ENCODE assay signal across 7 cellular contexts in genomic region chr15:90994059-90994416, GRCh38. TPM values are rescaled to one million over a fixed set of nuclear protein-coding genes. Genes with fewer than 3 reads are reported as not detected.
DNase-seq lines count a peak whose midpoint lies in the region; ATAC-seq, FAIRE-seq and TF ChIP-seq lines count a peak whose summit lies in the region.

No MANE protein-coding gene starts in this region.

- peak overlapping the region; percentile 67 for H3K27ac ChIP-seq in mesendoderm (ENCODE audit: low read depth, low read length)
- H3K27ac ChIP-seq in uterus, result peak overlapping the region; percentile 91 to 94

- peak; percentile 17 for ATAC-seq in GM18502 (IDR thresholded peaks at IDR 0.05; ENCODE audit: poor library complexity, unreplicated experiment)

- peak overlapping the region; percentile 93 for H3K9ac ChIP-seq in mesendoderm (ENCODE audit: low read length)

- no peak overlapping the region for H3K4me2 ChIP-seq in mesendoderm (ENCODE audit: low read length)

- peak overlapping the region; percentile 80 for H3K4me3 ChIP-seq in NB4 (ENCODE audit: low read depth, low read length)
- peak overlapping the region; percentile 89 for H3K4me3 ChIP-seq in mesendoderm (ENCODE audit: low read length)
- peak overlapping the region; percentile 76 to 92 for H3K4me3 ChIP-seq in uterus

- peak overlapping the region; percentile 81 for H2BK5ac ChIP-seq in mesendoderm (ENCODE audit: low read length)

- peak overlapping the region; percentile 95 for H3K56ac ChIP-seq in mesendoderm (ENCODE audit: low read length)

- peaks cover 42% of the 10 kb centered on the region for H3K79me2 ChIP-seq in mesendoderm (ENCODE audit: control insufficient read depth, insufficient read depth, low read length)

- peaks cover 4% of the 10 kb centered on the region for H3K36me3 ChIP-seq in mesendoderm (ENCODE audit: control insufficient read depth, insufficient read depth, low read length)
- H3K36me3 ChIP-seq in uterus, result no peaks in the 10 kb centered on the region

- DNase-seq in H54 (ENCODE audit: insufficient read length, low spot score) (peak; percentile 9), NB4 (ENCODE audit: low read depth) (no peak), chondrocyte (ENCODE audit: low spot score) (no peak), mesendoderm (no peak), uterus (no peak), Ammon's horn (ENCODE audit: low spot score) (no peak)

- no peak overlapping the region for H4K5ac ChIP-seq in mesendoderm (ENCODE audit: low read length)

- H3K23ac ChIP-seq in mesendoderm (ENCODE audit: low read length), result peak overlapping the region; percentile 97

- peaks cover 13% of the 10 kb centered on the region for H3K36me3 Mint-ChIP-seq in chondrocyte (ENCODE audit: low read depth)

- no peaks in the 10 kb centered on the region for H3K4me1 ChIP-seq in mesendoderm (ENCODE audit: control insufficient read depth, low read depth, low read length)
- H3K4me1 ChIP-seq in uterus, result no peaks in the 10 kb centered on the region

- peak overlapping the region; percentile 99 for H3K4me3 Mint-ChIP-seq in chondrocyte (ENCODE audit: unreplicated experiment)

- no peak overlapping the region for H2BK15ac ChIP-seq in mesendoderm (replicated peaks; ENCODE audit: low read depth)

- H3K27me3 Mint-ChIP-seq in chondrocyte (ENCODE audit: low read depth), result no peaks in the 10 kb centered on the region

- peak overlapping the region; percentile 98 for H3K27ac Mint-ChIP-seq in chondrocyte (ENCODE audit: unreplicated experiment)

- H3K18ac ChIP-seq in mesendoderm (ENCODE audit: low read length), result peak overlapping the region; percentile 86

- peaks cover 2% of the 10 kb centered on the region for H3K79me1 ChIP-seq in mesendoderm (ENCODE audit: low read length)

- FAIRE-seq in H54 (lab: Jason Lieb, UNC), result no peak

- no peak for TF ChIP-seq CTCF in NB4 (IDR thresholded peaks at IDR 0.05; ENCODE audit: low read depth, low read length)
- no peak for TF ChIP-seq CTCF in chondrocyte (IDR thresholded peaks at IDR 0.05)
- TF ChIP-seq CTCF in uterus (IDR thresholded peaks at IDR 0.05), result no peak

- intact Hi-C loops in uterus (cut with DNase I; ENCODE audit: low total_unique reads), result loop anchor here (2.0 kb wide), 1 partner anchor 37 kb away; no protein-coding TSS in a partner anchor

- peak overlapping the region; percentile 89 for H2BK120ac ChIP-seq in mesendoderm (ENCODE audit: low read depth, low read length)

- H3K4ac ChIP-seq in mesendoderm (ENCODE audit: low read depth, low read length), result peak overlapping the region; percentile 46

- H3K27me3 ChIP-seq in mesendoderm (ENCODE audit: insufficient read depth, low read length, poor library complexity), result no peaks in the 10 kb centered on the region
- H3K27me3 ChIP-seq in uterus, result no peaks in the 10 kb centered on the region

- no peak for TF ChIP-seq POLR2A in H54 (IDR thresholded peaks at IDR 0.05; ENCODE audit: low read depth, low read length)
- no peak for TF ChIP-seq POLR2A in NB4 (IDR thresholded peaks at IDR 0.05; ENCODE audit: extremely low read depth, insufficient read length)
- TF ChIP-seq POLR2A in uterus (IDR thresholded peaks at IDR 0.05), result no peak

- H2AK5ac ChIP-seq in mesendoderm (ENCODE audit: low read length), result no peak overlapping the region

- H3K4me1 Mint-ChIP-seq in chondrocyte (ENCODE audit: low read depth), result peaks cover 28% of the 10 kb centered on the region

- no peaks in the 10 kb centered on the region for H3K9me3 ChIP-seq in uterus

- no CpG with 5 or more reads among the region's 50 CpGs for WGBS in mesendoderm (ENCODE audit: extremely low coverage, insufficient coverage, low lambda C conversion rate)

- H3K9me3 Mint-ChIP-seq in chondrocyte (ENCODE audit: low read depth), result no peaks in the 10 kb centered on the region

- H4K8ac ChIP-seq in mesendoderm (ENCODE audit: low read depth, low read length), result peak overlapping the region; percentile 77

RNA-seq across cellular contexts. Expression of gene PRC1, which starts 0.3 kb away (rescaled TPM):
- 29.6 to 41.7 TPM (median 32.5 TPM) in 3 replicates for total RNA-seq in chondrocyte
- 82.1 TPM for polyA plus RNA-seq in mesendoderm (2013, experiment 1 of 2)
- polyA plus RNA-seq in mesendoderm (2013, experiment 2 of 2), result 82.6 TPM
- total RNA-seq in uterus, result 10 to 100 TPM in 1 of 4 donors, 1 to 10 TPM in 2, not detected in 1; 7.1 to 95.0 (median 9.4) TPM

RNA-seq across cellular contexts. Expression of gene VPS33B, which starts 28.4 kb away (rescaled TPM):
- 10.7 to 13.6 TPM (median 11.4 TPM) in 3 replicates for total RNA-seq in chondrocyte
- 10.8 TPM for polyA plus RNA-seq in mesendoderm (2013, experiment 1 of 2)
- 10.0 TPM for polyA plus RNA-seq in mesendoderm (2013, experiment 2 of 2)
- total RNA-seq in uterus, result 10 to 100 TPM in 1 of 4 donors, 1 to 10 TPM in 3; 6.7 to 12.6 (median 8.1) TPM

RNA-seq across cellular contexts. Expression of gene RCCD1, which starts 39.4 kb away (rescaled TPM):
- total RNA-seq in chondrocyte (13.2 to 14.3 TPM (median 14.2 TPM) in 3 replicates), uterus (10 to 100 TPM in 2 of 4 donors, 1 to 10 TPM in 2; 7.4 to 16.5 (median 11.6) TPM)
- 4.9 TPM for polyA plus RNA-seq in mesendoderm (2013, experiment 1 of 2)
- 4.8 TPM for polyA plus RNA-seq in mesendoderm (2013, experiment 2 of 2)

RNA-seq across cellular contexts. Expression of gene UNC45A, which starts 59.0 kb away (rescaled TPM):
- total RNA-seq in chondrocyte (70.9 to 85.7 TPM (median 73.2 TPM) in 3 replicates), uterus (10 to 100 TPM; 42.8 to 89.5 (median 65.4) TPM)
- 21.9 TPM for polyA plus RNA-seq in mesendoderm (2013, experiment 1 of 2)
- 20.8 TPM for polyA plus RNA-seq in mesendoderm (2013, experiment 2 of 2)
